In genomic region chr5:140312067-140312790, GRCh38 we compare ENCODE assay signal across 10 cellular contexts. TPM values are rescaled to one million over a fixed set of nuclear protein-coding genes. Genes with fewer than 3 reads are reported as not detected.
A peak's percentile ranks its signal among the peaks of the same experiment; 100 is the strongest.
DNase-seq lines count a peak whose midpoint lies in the region; ATAC-seq, FAIRE-seq and TF ChIP-seq lines count a peak whose summit lies in the region.
"Had no signal": no experiment of that assay in that cellular context is flagged by ENCODE, and none has a peak within 500 bp of the region (broad histone marks: within the 10 kb centered on the region; RNA-seq: fewer than 3 reads in every experiment).

No MANE protein-coding gene starts in this region.

- no peaks in the 10 kb centered on the region for H3K4me1 Mint-ChIP-seq in T-cell

- H3K27ac Mint-ChIP-seq in T-cell = no peak overlapping the region

- H3K9ac ChIP-seq in SK-N-SH (peak overlapping the region; percentile 87), MM.1S (ENCODE audit: low read length) (no peak overlapping the region)

- DNase-seq in GM12891 (ENCODE audit: insufficient read length, low spot score) (no peak), SK-N-SH (no peak), fibroblast of pulmonary artery (ENCODE audit: low read depth) (peak; percentile 94), sigmoid colon (peak; percentile 74), MM.1S (no peak), DMS79 (lab: John Stamatoyannopoulos, UW) (no peak), NCI-H1048 (lab: John Stamatoyannopoulos, UW) (no peak), T-cell (no peak)

- peak overlapping the region; percentile 56 for H3K4me2 ChIP-seq in SK-N-SH
- H3K4me2 ChIP-seq in MM.1S (ENCODE audit: low read depth, low read length) = no peak overlapping the region

- H3K4me3 ChIP-seq in SK-N-SH (ENCODE audit: low read depth in 2 of 2, low read length in 1 of 2) (0 out of 4 replicates have a peak overlapping the region, but pooled peaks of 1 of the 2 experiments have one; percentile 6), fibroblast of pulmonary artery (replicated peaks; ENCODE audit: low read depth, low read length) (peak overlapping the region; percentile 3), sigmoid colon (no peak overlapping the region), MM.1S (ENCODE audit: low read length) (no peak overlapping the region)
- H3K4me3 ChIP-seq: SK-N-MC had no signal

- no peaks in the 10 kb centered on the region for H3K9me3 ChIP-seq in SK-N-SH
- H3K9me3 ChIP-seq in sigmoid colon = no peaks in the 10 kb centered on the region
- no peaks in the 10 kb centered on the region for H3K9me3 ChIP-seq in MM.1S (replicated peaks; ENCODE audit: insufficient read depth, low read length)

- H3K9me3 Mint-ChIP-seq in T-cell = no peaks in the 10 kb centered on the region

- CTCF ChIA-PET in SK-N-SH (lab: Yijun Ruan, JAX) = interaction anchor here (0.6 to 2.1 kb wide), 2 partner anchors 34 to 39 kb away, joined by 3 to 6 read pairs; partner anchors contain the start of gene HBEGF
- CTCF ChIA-PET in T-cell (lab: Charles Lee) = interaction anchor here in 1 of 2 donors (1.3 kb wide), 1 partner anchor 39 kb away, joined by 3 read pairs; no protein-coding TSS in a partner anchor

- no peak for FAIRE-seq in GM12891 (lab: Jason Lieb, UNC)
- FAIRE-seq: endometrium had no signal

- H3K79me2 ChIP-seq in SK-N-SH (ENCODE audit: insufficient read depth) = no peaks in the 10 kb centered on the region
- H3K79me2 ChIP-seq in MM.1S (ENCODE audit: low read length) = no peaks in the 10 kb centered on the region

- H3F3A ChIP-seq in SK-N-SH (replicated peaks; ENCODE audit: insufficient read depth) = peaks cover 34% of the 10 kb centered on the region
- no peaks in the 10 kb centered on the region for H3F3A ChIP-seq in MM.1S (ENCODE audit: insufficient read depth, low read length)

- ATAC-seq in T-cell (replicated peaks in 1 of 4) = no peak

- 8% methylated on average over 4 of the region's 4 CpGs for WGBS in SK-N-SH (ENCODE audit: low lambda C conversion rate)
- 26 to 48% methylated on average over 4 of the region's 4 CpGs for WGBS in sigmoid colon, 2 donors

- peak in 1 of 2 experiments; percentile 58; a peak in 1 of 4 replicates for TF ChIP-seq EP300 in SK-N-SH (IDR thresholded peaks at IDR 0.05; ENCODE audit: borderline replicate concordance in 1 of 2, low read depth in 1 of 2, low read length in 1 of 2)
- no peak for TF ChIP-seq EP300 in sigmoid colon (IDR thresholded peaks at IDR 0.05)

- H3K4me1 ChIP-seq in SK-N-SH (ENCODE audit: control insufficient read depth in 1 of 2, insufficient read depth in 2 of 2, low read depth in 1 of 2, low read length in 1 of 2) (peaks cover 0 to 29% of the 10 kb centered on the region in 2 experiments; a peak in 3 of 4 replicates), sigmoid colon (peaks cover 0 to 37% (median 21%) of the 10 kb centered on the region in 4 donors), MM.1S (ENCODE audit: low read length) (no peaks in the 10 kb centered on the region)

- H4K20me1 ChIP-seq in SK-N-SH (ENCODE audit: insufficient read depth) (no peaks in the 10 kb centered on the region), MM.1S (ENCODE audit: insufficient read depth, low read length) (no peaks in the 10 kb centered on the region)

- peaks cover 0 to 5% of the 10 kb centered on the region in 2 donors for H3K27me3 Mint-ChIP-seq in T-cell

- H3K36me3 ChIP-seq in SK-N-SH (replicated peaks in 1 of 2; ENCODE audit: control insufficient read depth in 1 of 2, insufficient read depth in 2 of 2, low read length in 1 of 2) (no peaks in the 10 kb centered on the region), sigmoid colon (no peaks in the 10 kb centered on the region), MM.1S (replicated peaks; ENCODE audit: insufficient read depth, low read length) (no peaks in the 10 kb centered on the region)

- TF ChIP-seq POLR2A in GM12891 (IDR thresholded peaks at IDR 0.05; ENCODE audit: low read depth, low read length) (no peak), sigmoid colon (IDR thresholded peaks at IDR 0.05) (no peak)

- no peaks in the 10 kb centered on the region for H3K36me3 Mint-ChIP-seq in T-cell

- no peak for TF ChIP-seq RAD21 in SK-N-SH (IDR thresholded peaks at IDR 0.05; ENCODE audit: low read length)

- peak overlapping the region; percentile 12 to 100; a peak in 3 of 4 replicates for H3K27ac ChIP-seq in SK-N-SH (ENCODE audit: low read depth in 2 of 2, low read length in 1 of 2)
- peak overlapping the region; percentile 38 to 77 (median 68) for H3K27ac ChIP-seq in sigmoid colon
- no peak overlapping the region for H3K27ac ChIP-seq in MM.1S (ENCODE audit: low read length)
- H3K27ac ChIP-seq: SK-N-MC had no signal

- H3K4me3 Mint-ChIP-seq in T-cell = no peak overlapping the region

- H3K27me3 ChIP-seq in SK-N-SH (ENCODE audit: insufficient read depth) = no peaks in the 10 kb centered on the region
- no peaks in the 10 kb centered on the region for H3K27me3 ChIP-seq in sigmoid colon
- no peaks in the 10 kb centered on the region for H3K27me3 ChIP-seq in MM.1S (replicated peaks; ENCODE audit: insufficient read depth, low read length)

- intact Hi-C loops in sigmoid colon (cut with DNase I) = no loop called here

- H3K9me2 ChIP-seq in SK-N-SH (no peaks in the 10 kb centered on the region), MM.1S (replicated peaks; ENCODE audit: insufficient read depth, low read length) (no peaks in the 10 kb centered on the region)

- POLR2A ChIA-PET in SK-N-SH (lab: Yijun Ruan, JAX) (no interaction called here), T-cell (lab: Charles Lee) (no interaction called here)

- H2AFZ ChIP-seq in SK-N-SH (ENCODE audit: low read depth) (peak overlapping the region; percentile 5; the same call in 1 of the 2 replicates), MM.1S (ENCODE audit: low read length) (no peak overlapping the region)

- TF ChIP-seq CTCF in SK-N-SH (IDR thresholded peaks at IDR 0.05) (no peak), fibroblast of pulmonary artery (IDR thresholded peaks at IDR 0.05; ENCODE audit: low read length, missing control alignments) (no peak), sigmoid colon (IDR thresholded peaks at IDR 0.05) (no peak), MM.1S (IDR thresholded peaks at IDR 0.05; ENCODE audit: low read length) (no peak)

TF ChIP-seq in GM12891, 5 proteins besides CTCF, POLR2A, EP300 and RAD21:
- no peak for TF ChIP-seq POU2F2 (IDR thresholded peaks at IDR 0.05; ENCODE audit: low read depth, low read length)
- peak; percentile 59 for TF ChIP-seq SPI1 (IDR thresholded peaks at IDR 0.05; ENCODE audit: low read depth, low read length)

TF ChIP-seq in SK-N-SH, 30 proteins besides CTCF, POLR2A, EP300 and RAD21 (continues in another document):
- no peak for TF ChIP-seq TAF1 (IDR thresholded peaks at IDR 0.05; ENCODE audit: borderline replicate concordance, low read depth, low read length)
- TF ChIP-seq USF1 (IDR thresholded peaks at IDR 0.05; ENCODE audit: borderline replicate concordance, low read depth) = no peak
- no peak for TF ChIP-seq YY1 (IDR thresholded peaks at IDR 0.05; ENCODE audit: low read depth)
- TF ChIP-seq ZBTB33 (IDR thresholded peaks at IDR 0.05; ENCODE audit: borderline replicate concordance, low read depth) = peak; percentile 59; the same call in 1 of the 2 replicates
- TF ChIP-seq TCF12 (IDR thresholded peaks at IDR 0.05) = peak; percentile 79

RNA-seq across cellular contexts. Expression of gene PFDN1, which starts 9.3 kb away (rescaled TPM):
- 129 TPM for polyA plus RNA-seq in GM12891 (2012; ENCODE audit: low read depth, missing spikeins)
- 55.2 and 63.6 TPM in 2 replicates for polyA plus RNA-seq in SK-N-SH (2012; rRNA removed)
- 78.2 and 78.4 TPM in 2 replicates for polyA plus RNA-seq in SK-N-SH (2012; cell fraction: cytosol; rRNA removed)
- polyA plus RNA-seq in SK-N-SH (2012; cell fraction: nucleus; rRNA removed) = 31.6 and 34.6 TPM in 2 replicates
- 100 to 1,000 TPM in 3 of 4 donors, 10 to 100 TPM in 1; 88.2 to 159 (median 123) TPM for total RNA-seq in sigmoid colon
- 10 to 100 TPM; 61.8 to 85.9 (median 78.4) TPM for polyA plus RNA-seq in sigmoid colon
- 10 to 100 TPM; 26.9 to 32.2 (median 28.1) TPM for total RNA-seq in T-cell

RNA-seq across cellular contexts. Expression of gene HBEGF, which starts 34.2 kb away (rescaled TPM):
- 1.2 TPM for polyA plus RNA-seq in GM12891 (2012; ENCODE audit: low read depth, missing spikeins)
- polyA plus RNA-seq in SK-N-SH (2012; rRNA removed) = 56.2 and 59.8 TPM in 2 replicates
- 39.3 and 56.3 TPM in 2 replicates for polyA plus RNA-seq in SK-N-SH (2012; cell fraction: cytosol; rRNA removed)
- 73.4 and 106 TPM in 2 replicates for polyA plus RNA-seq in SK-N-SH (2012; cell fraction: nucleus; rRNA removed)
- total RNA-seq in sigmoid colon = 10 to 100 TPM in 2 of 4 donors, 1 to 10 TPM in 2; 4.7 to 17.6 (median 10.4) TPM
- polyA plus RNA-seq in sigmoid colon = 10 to 100 TPM in 2 of 3 donors, 1 to 10 TPM in 1; 5.4 to 15.0 (median 11.6) TPM
- 1 to 10 TPM in 3 of 5 donors, under 1 TPM in 2; 0.47 to 2.8 (median 1.9) TPM for total RNA-seq in T-cell

RNA-seq across cellular contexts. Expression of gene SLC4A9, which starts 47.8 kb away (rescaled TPM):
- 0.03 TPM for polyA plus RNA-seq in GM12891 (2012; ENCODE audit: low read depth, missing spikeins)
- polyA plus RNA-seq in SK-N-SH (2012; rRNA removed) = 0.02 TPM in 1 of 2 replicates, not detected in the other
- 0.01 TPM in 2 replicates for polyA plus RNA-seq in SK-N-SH (2012; cell fraction: cytosol; rRNA removed)
- 0.09 and 0.10 TPM in 2 replicates for polyA plus RNA-seq in SK-N-SH (2012; cell fraction: nucleus; rRNA removed)
- total RNA-seq in sigmoid colon = not detected
- under 1 TPM in 1 of 3 donors, not detected in 2; 0.25 TPM for polyA plus RNA-seq in sigmoid colon
- under 1 TPM in 1 of 5 donors, not detected in 4; 0.18 TPM for total RNA-seq in T-cell

Comparison
In these comparisons a context has a peak if more than half of its experiments do, and no peak if none do; other contexts are left out.
1. DNase-seq: peak in fibroblast of pulmonary artery (single experiment) and sigmoid colon (single experiment); none in GM12891 (single experiment), SK-N-SH (single experiment), MM.1S (single experiment), DMS79 (single experiment), NCI-H1048 (single experiment) and T-cell (0 of 34).